Comparison of ENCODE assay signal across 1 cellular context in the genomic region with DNA sequence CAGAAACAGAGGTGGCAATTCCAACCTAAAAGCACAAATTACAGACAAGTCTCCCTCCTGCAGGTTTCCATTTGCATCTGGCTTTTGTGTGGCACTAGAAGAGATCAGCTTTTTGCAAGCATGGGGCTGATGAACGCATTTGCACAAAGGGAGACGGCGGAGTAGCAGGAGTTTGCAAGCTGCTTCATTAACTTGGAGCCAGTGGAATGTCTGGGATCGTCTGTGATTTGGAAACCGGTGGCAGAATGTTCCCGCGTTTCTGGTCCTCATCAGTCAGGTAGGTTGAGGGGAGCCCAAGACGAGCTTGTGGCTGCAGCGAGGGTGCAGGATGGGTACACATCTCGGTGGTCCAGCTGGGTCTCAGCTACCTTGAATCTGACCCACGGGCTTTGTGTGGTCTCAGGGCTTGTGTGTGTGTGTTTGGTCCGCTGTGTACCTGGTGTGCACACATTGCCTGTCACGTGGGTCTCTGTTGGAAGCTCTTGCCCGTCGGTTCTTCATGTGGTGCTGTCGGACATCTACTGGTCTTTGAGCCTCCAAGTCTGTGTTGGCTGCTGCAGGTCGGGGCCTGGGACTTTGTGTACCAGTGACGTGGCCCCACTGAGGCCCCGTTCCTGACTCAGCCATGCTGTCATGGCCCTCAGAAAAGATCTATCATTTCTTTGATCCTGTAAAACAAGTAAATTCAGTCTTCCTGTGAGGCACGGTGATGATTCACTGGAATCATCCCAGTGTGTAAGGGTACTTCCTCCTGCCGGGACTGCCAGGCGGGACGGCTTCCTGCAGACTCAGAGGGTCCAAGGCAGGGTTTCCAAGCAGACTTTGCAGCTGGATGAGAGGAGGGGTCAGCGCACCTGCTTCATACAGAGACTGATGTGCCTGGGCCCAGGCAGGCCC.
A peak's percentile ranks its signal among the peaks of the same experiment; 100 is the strongest.
TF ChIP-seq lines count a peak whose summit lies in the region.

No MANE protein-coding gene starts in this region.

TF ChIP-seq in HepG2, 621 proteins besides CTCF, POLR2A, EP300 and RAD21 (continued from another document and continues in another):
- TF ChIP-seq, protein P1, sequence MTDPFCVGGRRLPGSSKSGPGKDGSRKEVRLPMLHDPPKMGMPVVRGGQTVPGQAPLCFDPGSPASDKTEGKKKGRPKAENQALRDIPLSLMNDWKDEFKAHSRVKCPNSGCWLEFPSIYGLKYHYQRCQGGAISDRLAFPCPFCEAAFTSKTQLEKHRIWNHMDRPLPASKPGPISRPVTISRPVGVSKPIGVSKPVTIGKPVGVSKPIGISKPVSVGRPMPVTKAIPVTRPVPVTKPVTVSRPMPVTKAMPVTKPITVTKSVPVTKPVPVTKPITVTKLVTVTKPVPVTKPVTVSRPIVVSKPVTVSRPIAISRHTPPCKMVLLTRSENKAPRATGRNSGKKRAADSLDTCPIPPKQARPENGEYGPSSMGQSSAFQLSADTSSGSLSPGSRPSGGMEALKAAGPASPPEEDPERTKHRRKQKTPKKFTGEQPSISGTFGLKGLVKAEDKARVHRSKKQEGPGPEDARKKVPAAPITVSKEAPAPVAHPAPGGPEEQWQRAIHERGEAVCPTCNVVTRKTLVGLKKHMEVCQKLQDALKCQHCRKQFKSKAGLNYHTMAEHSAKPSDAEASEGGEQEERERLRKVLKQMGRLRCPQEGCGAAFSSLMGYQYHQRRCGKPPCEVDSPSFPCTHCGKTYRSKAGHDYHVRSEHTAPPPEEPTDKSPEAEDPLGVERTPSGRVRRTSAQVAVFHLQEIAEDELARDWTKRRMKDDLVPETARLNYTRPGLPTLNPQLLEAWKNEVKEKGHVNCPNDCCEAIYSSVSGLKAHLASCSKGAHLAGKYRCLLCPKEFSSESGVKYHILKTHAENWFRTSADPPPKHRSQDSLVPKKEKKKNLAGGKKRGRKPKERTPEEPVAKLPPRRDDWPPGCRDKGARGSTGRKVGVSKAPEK (CRISPR knock-in tag; IDR thresholded peaks at IDR 0.05; ENCODE audit: borderline replicate concordance), result no peak
- TF ChIP-seq ZNF180 (CRISPR knock-in tag; IDR thresholded peaks at IDR 0.05; ENCODE audit: borderline replicate concordance, low read depth) (no peak), ZNF550 (CRISPR knock-in tag; IDR thresholded peaks at IDR 0.05; ENCODE audit: borderline replicate concordance) (no peak), ZNF496 (CRISPR knock-in tag; IDR thresholded peaks at IDR 0.05; ENCODE audit: insufficient replicate concordance) (no peak), ZNF136 (CRISPR knock-in tag; IDR thresholded peaks at IDR 0.05; ENCODE audit: low read depth) (no peak), ZFP90 (CRISPR knock-in tag; IDR thresholded peaks at IDR 0.05; ENCODE audit: borderline replicate concordance) (no peak), ELF3 (CRISPR knock-in tag; IDR thresholded peaks at IDR 0.05) (peak; percentile 92), ZNF746 (CRISPR knock-in tag; IDR thresholded peaks at IDR 0.05) (no peak), MXD4 (CRISPR knock-in tag; IDR thresholded peaks at IDR 0.05) (no peak), RARA (CRISPR knock-in tag; IDR thresholded peaks at IDR 0.05) (peak; percentile 45; the same call in 1 of the 2 replicates), CREB1 (IDR thresholded peaks at IDR 0.05) (peak; percentile 90), CREB1 (CRISPR knock-in tag; IDR thresholded peaks at IDR 0.05) (no peak), ZNF569 (CRISPR knock-in tag; IDR thresholded peaks at IDR 0.05; ENCODE audit: borderline replicate concordance) (no peak), ZNF883 (CRISPR knock-in tag; IDR thresholded peaks at IDR 0.05; ENCODE audit: not compliant biosample characterization) (no peak), XRCC5 (optimal IDR thresholded peaks at IDR 0.05; ENCODE audit: low read length) (peak; percentile 32), TAF1 (CRISPR knock-in tag; IDR thresholded peaks at IDR 0.05) (no peak), ZNF792 (CRISPR knock-in tag; IDR thresholded peaks at IDR 0.05) (no peak), FOXO1 (CRISPR knock-in tag; IDR thresholded peaks at IDR 0.05) (no peak), ZNF616 (CRISPR knock-in tag; IDR thresholded peaks at IDR 0.05; ENCODE audit: low read depth) (no peak), ZNF775 (CRISPR knock-in tag; IDR thresholded peaks at IDR 0.05; ENCODE audit: borderline replicate concordance) (no peak), ZNF556 (CRISPR knock-in tag; IDR thresholded peaks at IDR 0.05; ENCODE audit: borderline replicate concordance) (no peak), PRMT3 (CRISPR knock-in tag; IDR thresholded peaks at IDR 0.05; ENCODE audit: borderline replicate concordance, low read depth) (no peak), ZBTB20 (CRISPR knock-in tag; IDR thresholded peaks at IDR 0.05; ENCODE audit: borderline replicate concordance, low read depth) (no peak), FOXM1 (CRISPR knock-in tag; IDR thresholded peaks at IDR 0.05) (no peak), SP1 (IDR thresholded peaks at IDR 0.05) (no peak), SP1 (CRISPR knock-in tag; IDR thresholded peaks at IDR 0.05) (no peak), KAT2B (IDR thresholded peaks at IDR 0.05; ENCODE audit: borderline replicate concordance, low read depth, low read length) (no peak), JUNB (CRISPR knock-in tag; IDR thresholded peaks at IDR 0.05; ENCODE audit: borderline replicate concordance) (no peak)
- TF ChIP-seq, protein P2, sequence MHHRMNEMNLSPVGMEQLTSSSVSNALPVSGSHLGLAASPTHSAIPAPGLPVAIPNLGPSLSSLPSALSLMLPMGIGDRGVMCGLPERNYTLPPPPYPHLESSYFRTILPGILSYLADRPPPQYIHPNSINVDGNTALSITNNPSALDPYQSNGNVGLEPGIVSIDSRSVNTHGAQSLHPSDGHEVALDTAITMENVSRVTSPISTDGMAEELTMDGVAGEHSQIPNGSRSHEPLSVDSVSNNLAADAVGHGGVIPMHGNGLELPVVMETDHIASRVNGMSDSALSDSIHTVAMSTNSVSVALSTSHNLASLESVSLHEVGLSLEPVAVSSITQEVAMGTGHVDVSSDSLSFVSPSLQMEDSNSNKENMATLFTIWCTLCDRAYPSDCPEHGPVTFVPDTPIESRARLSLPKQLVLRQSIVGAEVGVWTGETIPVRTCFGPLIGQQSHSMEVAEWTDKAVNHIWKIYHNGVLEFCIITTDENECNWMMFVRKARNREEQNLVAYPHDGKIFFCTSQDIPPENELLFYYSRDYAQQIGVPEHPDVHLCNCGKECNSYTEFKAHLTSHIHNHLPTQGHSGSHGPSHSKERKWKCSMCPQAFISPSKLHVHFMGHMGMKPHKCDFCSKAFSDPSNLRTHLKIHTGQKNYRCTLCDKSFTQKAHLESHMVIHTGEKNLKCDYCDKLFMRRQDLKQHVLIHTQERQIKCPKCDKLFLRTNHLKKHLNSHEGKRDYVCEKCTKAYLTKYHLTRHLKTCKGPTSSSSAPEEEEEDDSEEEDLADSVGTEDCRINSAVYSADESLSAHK (CRISPR knock-in tag; IDR thresholded peaks at IDR 0.05; ENCODE audit: borderline replicate concordance), result no peak
- TF ChIP-seq, protein P3, sequence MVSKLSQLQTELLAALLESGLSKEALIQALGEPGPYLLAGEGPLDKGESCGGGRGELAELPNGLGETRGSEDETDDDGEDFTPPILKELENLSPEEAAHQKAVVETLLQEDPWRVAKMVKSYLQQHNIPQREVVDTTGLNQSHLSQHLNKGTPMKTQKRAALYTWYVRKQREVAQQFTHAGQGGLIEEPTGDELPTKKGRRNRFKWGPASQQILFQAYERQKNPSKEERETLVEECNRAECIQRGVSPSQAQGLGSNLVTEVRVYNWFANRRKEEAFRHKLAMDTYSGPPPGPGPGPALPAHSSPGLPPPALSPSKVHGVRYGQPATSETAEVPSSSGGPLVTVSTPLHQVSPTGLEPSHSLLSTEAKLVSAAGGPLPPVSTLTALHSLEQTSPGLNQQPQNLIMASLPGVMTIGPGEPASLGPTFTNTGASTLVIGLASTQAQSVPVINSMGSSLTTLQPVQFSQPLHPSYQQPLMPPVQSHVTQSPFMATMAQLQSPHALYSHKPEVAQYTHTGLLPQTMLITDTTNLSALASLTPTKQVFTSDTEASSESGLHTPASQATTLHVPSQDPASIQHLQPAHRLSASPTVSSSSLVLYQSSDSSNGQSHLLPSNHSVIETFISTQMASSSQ (IDR thresholded peaks at IDR 0.05; ENCODE audit: low read depth), result peak; percentile 16; the same call in 1 of the 2 replicates
- TF ChIP-seq, protein P3 (CRISPR knock-in tag; IDR thresholded peaks at IDR 0.05; ENCODE audit: borderline replicate concordance), result no peak
- TF ChIP-seq, protein P4, sequence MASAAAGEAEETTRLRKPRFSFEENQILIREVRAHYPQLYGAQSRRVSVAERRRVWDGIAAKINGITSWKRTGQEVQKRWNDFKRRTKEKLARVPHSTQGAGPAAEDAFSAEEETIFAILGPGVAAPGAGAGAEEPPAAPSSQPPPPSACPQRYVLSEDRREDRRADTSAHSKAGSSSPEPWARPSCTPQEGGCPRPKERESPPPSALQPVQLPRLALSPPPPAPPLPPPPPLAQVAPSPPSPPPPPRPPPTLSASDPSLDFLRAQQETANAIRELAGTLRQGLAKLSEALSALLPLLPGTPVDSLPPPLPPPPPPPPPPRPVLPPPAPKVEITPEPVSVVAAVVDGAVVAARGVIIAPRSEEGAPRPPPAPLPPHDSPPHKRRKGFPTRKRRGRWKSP (CRISPR knock-in tag; IDR thresholded peaks at IDR 0.05), result no peak
- TF ChIP-seq, protein P5, sequence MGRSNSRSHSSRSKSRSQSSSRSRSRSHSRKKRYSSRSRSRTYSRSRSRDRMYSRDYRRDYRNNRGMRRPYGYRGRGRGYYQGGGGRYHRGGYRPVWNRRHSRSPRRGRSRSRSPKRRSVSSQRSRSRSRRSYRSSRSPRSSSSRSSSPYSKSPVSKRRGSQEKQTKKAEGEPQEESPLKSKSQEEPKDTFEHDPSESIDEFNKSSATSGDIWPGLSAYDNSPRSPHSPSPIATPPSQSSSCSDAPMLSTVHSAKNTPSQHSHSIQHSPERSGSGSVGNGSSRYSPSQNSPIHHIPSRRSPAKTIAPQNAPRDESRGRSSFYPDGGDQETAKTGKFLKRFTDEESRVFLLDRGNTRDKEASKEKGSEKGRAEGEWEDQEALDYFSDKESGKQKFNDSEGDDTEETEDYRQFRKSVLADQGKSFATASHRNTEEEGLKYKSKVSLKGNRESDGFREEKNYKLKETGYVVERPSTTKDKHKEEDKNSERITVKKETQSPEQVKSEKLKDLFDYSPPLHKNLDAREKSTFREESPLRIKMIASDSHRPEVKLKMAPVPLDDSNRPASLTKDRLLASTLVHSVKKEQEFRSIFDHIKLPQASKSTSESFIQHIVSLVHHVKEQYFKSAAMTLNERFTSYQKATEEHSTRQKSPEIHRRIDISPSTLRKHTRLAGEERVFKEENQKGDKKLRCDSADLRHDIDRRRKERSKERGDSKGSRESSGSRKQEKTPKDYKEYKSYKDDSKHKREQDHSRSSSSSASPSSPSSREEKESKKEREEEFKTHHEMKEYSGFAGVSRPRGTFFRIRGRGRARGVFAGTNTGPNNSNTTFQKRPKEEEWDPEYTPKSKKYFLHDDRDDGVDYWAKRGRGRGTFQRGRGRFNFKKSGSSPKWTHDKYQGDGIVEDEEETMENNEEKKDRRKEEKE (IDR thresholded peaks at IDR 0.05), result no peak
- TF ChIP-seq, protein P6, sequence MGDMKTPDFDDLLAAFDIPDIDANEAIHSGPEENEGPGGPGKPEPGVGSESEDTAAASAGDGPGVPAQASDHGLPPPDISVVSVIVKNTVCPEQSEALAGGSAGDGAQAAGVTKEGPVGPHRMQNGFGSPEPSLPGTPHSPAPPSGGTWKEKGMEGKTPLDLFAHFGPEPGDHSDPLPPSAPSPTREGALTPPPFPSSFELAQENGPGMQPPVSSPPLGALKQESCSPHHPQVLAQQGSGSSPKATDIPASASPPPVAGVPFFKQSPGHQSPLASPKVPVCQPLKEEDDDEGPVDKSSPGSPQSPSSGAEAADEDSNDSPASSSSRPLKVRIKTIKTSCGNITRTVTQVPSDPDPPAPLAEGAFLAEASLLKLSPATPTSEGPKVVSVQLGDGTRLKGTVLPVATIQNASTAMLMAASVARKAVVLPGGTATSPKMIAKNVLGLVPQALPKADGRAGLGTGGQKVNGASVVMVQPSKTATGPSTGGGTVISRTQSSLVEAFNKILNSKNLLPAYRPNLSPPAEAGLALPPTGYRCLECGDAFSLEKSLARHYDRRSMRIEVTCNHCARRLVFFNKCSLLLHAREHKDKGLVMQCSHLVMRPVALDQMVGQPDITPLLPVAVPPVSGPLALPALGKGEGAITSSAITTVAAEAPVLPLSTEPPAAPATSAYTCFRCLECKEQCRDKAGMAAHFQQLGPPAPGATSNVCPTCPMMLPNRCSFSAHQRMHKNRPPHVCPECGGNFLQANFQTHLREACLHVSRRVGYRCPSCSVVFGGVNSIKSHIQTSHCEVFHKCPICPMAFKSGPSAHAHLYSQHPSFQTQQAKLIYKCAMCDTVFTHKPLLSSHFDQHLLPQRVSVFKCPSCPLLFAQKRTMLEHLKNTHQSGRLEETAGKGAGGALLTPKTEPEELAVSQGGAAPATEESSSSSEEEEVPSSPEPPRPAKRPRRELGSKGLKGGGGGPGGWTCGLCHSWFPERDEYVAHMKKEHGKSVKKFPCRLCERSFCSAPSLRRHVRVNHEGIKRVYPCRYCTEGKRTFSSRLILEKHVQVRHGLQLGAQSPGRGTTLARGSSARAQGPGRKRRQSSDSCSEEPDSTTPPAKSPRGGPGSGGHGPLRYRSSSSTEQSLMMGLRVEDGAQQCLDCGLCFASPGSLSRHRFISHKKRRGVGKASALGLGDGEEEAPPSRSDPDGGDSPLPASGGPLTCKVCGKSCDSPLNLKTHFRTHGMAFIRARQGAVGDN (CRISPR knock-in tag; IDR thresholded peaks at IDR 0.05), result peak; percentile 26; the same call in 1 of the 2 replicates
